38 cellular contexts compared by ENCODE assay signal in the genomic region with DNA sequence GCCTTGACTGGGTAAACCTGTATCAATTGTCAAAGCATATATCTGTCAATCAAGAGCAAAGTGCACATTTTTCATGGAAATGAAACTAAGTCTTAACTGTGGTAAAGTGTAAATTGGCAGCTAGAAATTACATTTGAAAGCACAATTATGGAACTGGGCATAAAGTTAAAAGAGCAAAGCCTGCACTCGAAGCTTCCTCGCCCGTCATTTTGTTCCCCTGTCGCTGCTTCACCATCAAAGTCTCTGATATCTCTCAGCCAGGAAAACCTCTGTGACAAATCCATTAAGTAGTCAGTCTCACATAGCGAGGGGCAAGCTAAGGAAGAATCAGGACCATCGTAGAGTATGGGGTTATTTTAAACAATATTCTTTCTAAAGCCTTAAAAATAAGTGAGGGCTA. TPM values are rescaled to one million over a fixed set of nuclear protein-coding genes. Genes with fewer than 3 reads are reported as not detected.
"Had no signal": no experiment of that assay in that cellular context is flagged by ENCODE, and none has a peak within 500 bp of the region (broad histone marks: within the 10 kb centered on the region; RNA-seq: fewer than 3 reads in every experiment).

No MANE protein-coding gene starts in this region.

- DNase-seq: activated B cell treated with CpG ODN at 0.5 μM for 24 hours; activated CD4-positive, alpha-beta memory T cell treated with anti-CD3 and anti-CD28 coated beads, Interleukin-2, amount 10 ng/mL, durations not matched to agents 7 days and 5 days; activated CD4-positive, alpha-beta T cell treated with anti-CD3 and anti-CD28 coated beads for 4 hours; activated CD4-positive, alpha-beta T cell treated with anti-CD3 and anti-CD28 coated beads, Interleukin-2, amount 10 ng/mL, durations not matched to agents 24 days and 14 days; activated CD4-positive, alpha-beta T cell treated with anti-CD3 and anti-CD28 coated beads, Interleukin-2, amount 50 U/mL, for 48 hours; activated CD4-positive, CD25-positive, alpha-beta regulatory T cell treated with anti-CD3 and anti-CD28 coated beads, Interleukin-2, amount 50 U/mL, for 72 hours; activated CD8-positive, alpha-beta memory T cell treated with anti-CD3 and anti-CD28 coated beads, Interleukin-2, amount 50 U/mL, for 4 hours; activated effector memory CD4-positive, alpha-beta T cell treated with anti-CD3 and anti-CD28 coated beads, Interleukin-2, amount 50 U/mL, for 16 hours; activated gamma-delta T cell treated with Interleukin-2 at 50 U/mL for 16 hours; activated naive CD4-positive, alpha-beta T cell; activated naive CD4-positive, alpha-beta T cell treated with anti-CD3 and anti-CD28 coated beads for 36 hours; activated naive CD4-positive, alpha-beta T cell treated with anti-CD3 and anti-CD28 coated beads, Interleukin-2, amount 50 U/mL, for 16 hours; activated naive CD8-positive, alpha-beta T cell treated with anti-CD3 and anti-CD28 coated beads, Interleukin-2, amount 10 ng/mL, durations not matched to agents 7 days and 5 days; activated naive CD8-positive, alpha-beta T cell treated with anti-CD3 and anti-CD28 coated beads, Interleukin-2, amount 50 U/mL, for 24 hours; activated T-cell treated with anti-CD3 and anti-CD28 coated beads for 4 hours; activated T-cell treated with anti-CD3 and anti-CD28 coated beads, Interleukin-2, amount 50 U/mL, for 1 hour; activated T-cell treated with anti-CD3 and anti-CD28 coated beads, Interleukin-2, amount 50 U/mL, for 4 hours; activated T-cell treated with anti-CD3 and anti-CD28 coated beads, Interleukin-2, amount 50 U/mL, for 72 hours; amygdala; anterior cingulate cortex; caudate nucleus; cerebellar nuclear complex; T-helper 1 cell; T-helper 2 cell; T-helper 9 cell had no signal

- H3K27me3 Mint-ChIP-seq: brain had no signal

- H3K27ac Mint-ChIP-seq: activated B cell treated with CpG ODN at 0.5 μM for 24 hours; activated CD4-positive, alpha-beta memory T cell treated with anti-CD3 and anti-CD28 coated beads, Interleukin-2, amount 10 ng/mL, durations not matched to agents 7 days and 5 days; activated CD4-positive, alpha-beta T cell treated with anti-CD3 and anti-CD28 coated beads, Interleukin-2, amount 10 ng/mL, durations not matched to agents 24 days and 14 days; activated naive CD4-positive, alpha-beta T cell treated with anti-CD3 and anti-CD28 coated beads for 36 hours; activated naive CD8-positive, alpha-beta T cell; activated naive CD8-positive, alpha-beta T cell treated with anti-CD3 and anti-CD28 coated beads, Interleukin-2, amount 10 ng/mL, durations not matched to agents 7 days and 5 days; activated naive CD8-positive, alpha-beta T cell treated with anti-CD3 and anti-CD28 coated beads, Interleukin-2, amount 50 U/mL, for 24 hours; activated T-cell treated with anti-CD3 and anti-CD28 coated beads, Interleukin-2, amount 50 U/mL, for 72 hours; activated T-helper 1 cell treated with anti-CD3 and anti-CD28 coated beads, Interleukin-12 subunit alpha, Interleukin-12 subunit beta, Interleukin-2, Interleukin-4 antibody, amounts not matched to agents 30 ng/mL and 10 ng/mL and 1 ng/mL, durations not matched to agents 14 hours and 24 hours and 36 hours; activated T-helper 17 cell treated with anti-CD3 and anti-CD28 coated beads, Interleukin-2, amount 50 U/mL, for 72 hours; brain; T-helper 1 cell treated with Interleukin-12 subunit alpha and Interleukin-12 subunit beta and Interleukin-4 antibody, amounts not matched to agents 30 μg/mL and 1 μg/mL, for 36 hours; T-helper 2 cell treated with Interferon-gamma antibody and Interleukin-4, amounts not matched to agents 5 μg/mL and 100 μg/mL, for 36 hours had no signal

- H3K27me3 ChIP-seq: ascending aorta, cardiac muscle cell had no signal

- ATAC-seq: activated naive CD8-positive, alpha-beta T cell treated with anti-CD3 and anti-CD28 coated beads, Interleukin-2, amount 50 U/mL, for 24 hours; activated T-cell treated with anti-CD3 and anti-CD28 coated beads, Interleukin-2, amount 50 U/mL, for 4 hours; activated T-cell treated with anti-CD3 and anti-CD28 coated beads, Interleukin-2, amount 50 U/mL, for 72 hours; activated T-helper 17 cell treated with anti-CD3 and anti-CD28 coated beads, Interleukin-2, amount 50 U/mL, for 72 hours had no signal

- H3K4me1 Mint-ChIP-seq: activated B cell treated with CpG ODN at 0.5 μM for 24 hours; activated CD4-positive, alpha-beta memory T cell treated with anti-CD3 and anti-CD28 coated beads, Interleukin-2, amount 10 ng/mL, durations not matched to agents 7 days and 5 days; activated CD4-positive, alpha-beta T cell treated with anti-CD3 and anti-CD28 coated beads, Interleukin-2, amount 10 ng/mL, durations not matched to agents 24 days and 14 days; activated naive CD8-positive, alpha-beta T cell treated with anti-CD3 and anti-CD28 coated beads, Interleukin-2, amount 10 ng/mL, durations not matched to agents 7 days and 5 days; activated naive CD8-positive, alpha-beta T cell treated with anti-CD3 and anti-CD28 coated beads, Interleukin-2, amount 50 U/mL, for 24 hours; activated T-helper 17 cell treated with anti-CD3 and anti-CD28 coated beads, Interleukin-2, amount 50 U/mL, for 72 hours; brain; central memory CD8-positive, alpha-beta T cell had no signal

- H3K4me3 ChIP-seq: ascending aorta, cardiac muscle cell had no signal

- H3K36me3 ChIP-seq: ascending aorta, cardiac muscle cell had no signal

- H3K4me3 Mint-ChIP-seq: activated B cell treated with CpG ODN at 0.5 μM for 24 hours; activated CD4-positive, alpha-beta memory T cell treated with anti-CD3 and anti-CD28 coated beads, Interleukin-2, amount 10 ng/mL, durations not matched to agents 7 days and 5 days; activated CD4-positive, alpha-beta T cell treated with anti-CD3 and anti-CD28 coated beads, Interleukin-2, amount 10 ng/mL, durations not matched to agents 24 days and 14 days; activated naive CD4-positive, alpha-beta T cell treated with anti-CD3 and anti-CD28 coated beads for 36 hours; activated naive CD8-positive, alpha-beta T cell; activated naive CD8-positive, alpha-beta T cell treated with anti-CD3 and anti-CD28 coated beads, Interleukin-2, amount 10 ng/mL, durations not matched to agents 7 days and 5 days; activated naive CD8-positive, alpha-beta T cell treated with anti-CD3 and anti-CD28 coated beads, Interleukin-2, amount 50 U/mL, for 24 hours; activated T-cell treated with anti-CD3 and anti-CD28 coated beads, Interleukin-2, amount 50 U/mL, for 4 hours; activated T-cell treated with anti-CD3 and anti-CD28 coated beads, Interleukin-2, amount 50 U/mL, for 72 hours; activated T-helper 1 cell treated with anti-CD3 and anti-CD28 coated beads, Interleukin-12 subunit alpha, Interleukin-12 subunit beta, Interleukin-2, Interleukin-4 antibody, amounts not matched to agents 30 ng/mL and 10 ng/mL and 1 ng/mL, durations not matched to agents 14 hours and 24 hours and 36 hours; activated T-helper 17 cell treated with anti-CD3 and anti-CD28 coated beads, Interleukin-2, amount 50 U/mL, for 72 hours; brain; central memory CD8-positive, alpha-beta T cell; T-helper 1 cell treated with Interleukin-12 subunit alpha and Interleukin-12 subunit beta and Interleukin-4 antibody, amounts not matched to agents 30 μg/mL and 1 μg/mL, for 36 hours; T-helper 2 cell treated with Interferon-gamma antibody and Interleukin-4, amounts not matched to agents 5 μg/mL and 100 μg/mL, for 36 hours had no signal

- H3K9me3 ChIP-seq: ascending aorta had no signal

- H3K9me3 Mint-ChIP-seq: activated B cell treated with CpG ODN at 0.5 μM for 24 hours; activated CD4-positive, alpha-beta memory T cell treated with anti-CD3 and anti-CD28 coated beads, Interleukin-2, amount 10 ng/mL, durations not matched to agents 7 days and 5 days; activated CD4-positive, alpha-beta T cell treated with anti-CD3 and anti-CD28 coated beads, Interleukin-2, amount 10 ng/mL, durations not matched to agents 24 days and 14 days; activated naive CD4-positive, alpha-beta T cell treated with anti-CD3 and anti-CD28 coated beads for 36 hours; activated naive CD8-positive, alpha-beta T cell treated with anti-CD3 and anti-CD28 coated beads, Interleukin-2, amount 10 ng/mL, durations not matched to agents 7 days and 5 days; activated naive CD8-positive, alpha-beta T cell treated with anti-CD3 and anti-CD28 coated beads, Interleukin-2, amount 50 U/mL, for 24 hours; activated T-cell treated with anti-CD3 and anti-CD28 coated beads, Interleukin-2, amount 50 U/mL, for 4 hours; activated T-cell treated with anti-CD3 and anti-CD28 coated beads, Interleukin-2, amount 50 U/mL, for 72 hours; activated T-helper 1 cell treated with anti-CD3 and anti-CD28 coated beads, Interleukin-12 subunit alpha, Interleukin-12 subunit beta, Interleukin-2, Interleukin-4 antibody, amounts not matched to agents 30 ng/mL and 10 ng/mL and 1 ng/mL, durations not matched to agents 14 hours and 24 hours and 36 hours; activated T-helper 17 cell treated with anti-CD3 and anti-CD28 coated beads, Interleukin-2, amount 50 U/mL, for 72 hours; brain; central memory CD8-positive, alpha-beta T cell; T-helper 1 cell treated with Interleukin-12 subunit alpha and Interleukin-12 subunit beta and Interleukin-4 antibody, amounts not matched to agents 30 μg/mL and 1 μg/mL, for 36 hours; T-helper 2 cell treated with Interferon-gamma antibody and Interleukin-4, amounts not matched to agents 5 μg/mL and 100 μg/mL, for 36 hours had no signal

- H3K36me3 Mint-ChIP-seq: activated naive CD8-positive, alpha-beta T cell; activated naive CD8-positive, alpha-beta T cell treated with anti-CD3 and anti-CD28 coated beads, Interleukin-2, amount 10 ng/mL, durations not matched to agents 7 days and 5 days had no signal

- H3K4me1 ChIP-seq: ascending aorta had no signal

- H3K27ac ChIP-seq: ascending aorta, cardiac muscle cell, VCaP had no signal

RNA-seq across cellular contexts. Expression of a gene that starts 27.9 kb away (rescaled TPM):
- total RNA-seq: activated B cell treated with CpG ODN at 0.5 μM for 24 hours; activated CD4-positive, alpha-beta memory T cell treated with anti-CD3 and anti-CD28 coated beads, Interleukin-2, amount 10 ng/mL, durations not matched to agents 7 days and 5 days; activated CD4-positive, alpha-beta T cell treated with anti-CD3 and anti-CD28 coated beads, Interleukin-2, amount 10 ng/mL, durations not matched to agents 24 days and 14 days; activated CD8-positive, alpha-beta memory T cell treated with anti-CD3 and anti-CD28 coated beads for 36 hours; activated naive CD4-positive, alpha-beta T cell treated with anti-CD3 and anti-CD28 coated beads for 36 hours; activated naive CD8-positive, alpha-beta T cell treated with anti-CD3 and anti-CD28 coated beads, Interleukin-2, amount 10 ng/mL, durations not matched to agents 7 days and 5 days; activated T-helper 1 cell treated with anti-CD3 and anti-CD28 coated beads, Interleukin-12 subunit alpha, Interleukin-12 subunit beta, Interleukin-2, Interleukin-4 antibody, amounts not matched to agents 30 ng/mL and 10 ng/mL and 1 ng/mL, durations not matched to agents 14 hours and 24 hours and 36 hours; activated T-helper 17 cell treated with anti-CD3 and anti-CD28 coated beads, Interleukin-2, amount 50 U/mL, for 72 hours; ascending aorta; bronchial epithelial cell; cardiac muscle cell; chondrocyte had no signal
